ENCODE assay signal across 8 cellular contexts in genomic region chr19:11738746-11739620, GRCh38.
DNase-seq lines count a peak whose midpoint lies in the region; ATAC-seq, FAIRE-seq and TF ChIP-seq lines count a peak whose summit lies in the region.

Gene ZNF823 (minus strand): TSS chr19:11738946. CDS start chr19:11738819, 127 bp downstream.

- FAIRE-seq in islet of Langerhans (lab: Jason Lieb, UNC), result peak; percentile 38

- DNase-seq in AG09319 (ENCODE audit: extremely low read depth, low read depth), result peak; percentile 93
- peak; percentile 96 for DNase-seq in NCI-H226
- peak; percentile 95 for DNase-seq in activated CD4-positive, CD25-positive, alpha-beta regulatory T cell treated with anti-CD3 and anti-CD28 coated beads, Interleukin-2, amount 50 U/mL, for 16 hours (ENCODE audit: low read depth, low spot score)
- peak; percentile 100 for DNase-seq in cerebellar cortex (ENCODE audit: low spot score)
- DNase-seq in stimulated activated CD4-positive, alpha-beta T cell treated with anti-CD3 and anti-CD28 coated beads, Interleukin-12 subunit alpha, Interleukin-12 subunit beta, amount 100 ng/mL, for 24 hours (ENCODE audit: low read depth in 2 of 2), result peak; percentile 97 to 99

- ATAC-seq in GM19023 (IDR thresholded peaks at IDR 0.05; ENCODE audit: unreplicated experiment), result peak; percentile 92
- peak; percentile 93 for ATAC-seq in HG03196 (IDR thresholded peaks at IDR 0.05; ENCODE audit: unreplicated experiment)

- no peak for TF ChIP-seq CTCF in AG09319 (IDR thresholded peaks at IDR 0.05; ENCODE audit: low read depth, low read length)

Comparison
In these comparisons a context has a peak if more than half of its experiments do, and no peak if none do; other contexts are left out.
1. Peak in every context shown above with its lines: DNase-seq and ATAC-seq.